In the genomic region with DNA sequence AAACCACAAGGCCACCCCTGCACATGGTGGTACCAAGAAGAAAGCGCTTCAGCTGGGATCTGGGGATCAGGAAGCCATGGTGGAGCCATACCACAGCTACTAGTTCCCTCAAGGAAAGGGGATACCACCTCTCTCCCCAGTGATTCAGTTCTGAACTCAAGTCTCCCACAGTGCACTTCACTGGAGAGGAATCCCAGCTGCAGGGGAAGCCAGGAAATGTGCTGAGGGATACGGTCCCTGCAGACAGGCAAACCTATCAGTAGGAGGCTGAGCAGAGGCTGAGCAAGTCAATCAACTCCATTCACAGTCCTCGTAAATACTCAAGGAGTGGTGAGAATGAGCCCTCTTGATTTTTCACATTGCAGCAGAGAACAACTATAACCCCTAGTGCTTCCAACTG, we compare ENCODE assay signal across 16 cellular contexts. TPM values are rescaled to one million over a fixed set of nuclear protein-coding genes. Genes with fewer than 3 reads are reported as not detected.
DNase-seq lines count a peak whose midpoint lies in the region; TF ChIP-seq lines count a peak whose summit lies in the region.
"Had no signal": no experiment of that assay in that cellular context is flagged by ENCODE, and none has a peak within 500 bp of the region (broad histone marks: within the 10 kb centered on the region; RNA-seq: fewer than 3 reads in every experiment).

No MANE protein-coding gene starts in this region.

- no CpG with 5 or more reads among the region's 3 CpGs for WGBS in mesendoderm (ENCODE audit: extremely low coverage, insufficient coverage, low lambda C conversion rate)
- no CpG with 5 or more reads among the region's 3 CpGs for WGBS in trophoblast cell (ENCODE audit: extremely low coverage, insufficient coverage, insufficient read length)

- H3K4me2 ChIP-seq in mesendoderm (ENCODE audit: low read length) (no peak overlapping the region), trophoblast cell (ENCODE audit: low read length) (no peak overlapping the region)
- H3K4me2 ChIP-seq: GM23338 had no signal

- H4K8ac ChIP-seq in mesendoderm (ENCODE audit: low read depth, low read length), result no peak overlapping the region
- H4K8ac ChIP-seq in trophoblast cell (ENCODE audit: low read depth, low read length), result no peak overlapping the region

- no peak overlapping the region for H3K23ac ChIP-seq in mesendoderm (ENCODE audit: low read length)
- no peak overlapping the region for H3K23ac ChIP-seq in trophoblast cell (ENCODE audit: low read length)

- DNase-seq in choroid plexus epithelial cell (ENCODE audit: low read depth), result peak; percentile 28
- DNase-seq in dedifferentiated amniotic fluid mesenchymal stem cell (ENCODE audit: extremely low spot score), result peak; percentile 6
- peak; percentile 25 for DNase-seq in mesendoderm
- DNase-seq in NCI-H345 (lab: John Stamatoyannopoulos, UW), result no peak
- DNase-seq in trophoblast cell, result no peak
- no peak for DNase-seq in central memory CD4-positive, alpha-beta T cell
- DNase-seq: C1 segment of cervical spinal cord; Calu3; CD4-positive, alpha-beta memory T cell; COR-L47; DMS53; DMS79 treated with DMSO at 0.1 percent for 48 hours; GF-D8; H9 had no signal

- no peak overlapping the region for H3K14ac ChIP-seq in trophoblast cell (ENCODE audit: low read length)

- H2AK5ac ChIP-seq in mesendoderm (ENCODE audit: low read length) (no peak overlapping the region), trophoblast cell (ENCODE audit: low read length) (no peak overlapping the region)

- H3K18ac ChIP-seq in mesendoderm (ENCODE audit: low read length) (no peak overlapping the region), trophoblast cell (ENCODE audit: low read length) (no peak overlapping the region)

- TF ChIP-seq CTCF in choroid plexus epithelial cell (conservative IDR thresholded peaks at IDR 0.05; ENCODE audit: low read depth, low read length), result peak; percentile 7

- H3K4ac ChIP-seq in mesendoderm (ENCODE audit: low read depth, low read length) (no peak overlapping the region), trophoblast cell (ENCODE audit: low read depth, low read length) (no peak overlapping the region)

- no peaks in the 10 kb centered on the region for H3K27me3 ChIP-seq in mesendoderm (ENCODE audit: insufficient read depth, low read length, poor library complexity)
- no peaks in the 10 kb centered on the region for H3K27me3 ChIP-seq in trophoblast cell (ENCODE audit: insufficient read depth, low read length)

- no peaks in the 10 kb centered on the region for H3K9me3 ChIP-seq in trophoblast cell (ENCODE audit: insufficient read depth, low read depth, low read length)

- no peaks in the 10 kb centered on the region for H3K79me2 ChIP-seq in mesendoderm (ENCODE audit: control insufficient read depth, insufficient read depth, low read length)
- H3K79me2 ChIP-seq in trophoblast cell (ENCODE audit: control insufficient read depth, insufficient read depth, low read length, poor library complexity), result no peaks in the 10 kb centered on the region

- H4K91ac ChIP-seq in trophoblast cell (ENCODE audit: low read depth, low read length), result no peak overlapping the region

- no peak overlapping the region for H2BK12ac ChIP-seq in trophoblast cell (ENCODE audit: low read length)

- H2BK5ac ChIP-seq in mesendoderm (ENCODE audit: low read length) (no peak overlapping the region), trophoblast cell (ENCODE audit: low read depth, low read length, poor library complexity) (no peak overlapping the region)

- H3K79me1 ChIP-seq in mesendoderm (ENCODE audit: low read length), result no peaks in the 10 kb centered on the region
- H3K79me1 ChIP-seq in trophoblast cell (ENCODE audit: low read length), result no peaks in the 10 kb centered on the region

- no peak overlapping the region for H3K56ac ChIP-seq in mesendoderm (ENCODE audit: low read length)

- H3K4me3 ChIP-seq in choroid plexus epithelial cell (ENCODE audit: low read depth, low read length) (no peak overlapping the region), mesendoderm (ENCODE audit: low read length) (no peak overlapping the region), trophoblast cell (ENCODE audit: low read depth, low read length) (no peak overlapping the region)
- H3K4me3 ChIP-seq: GM23338 had no signal

- no peak overlapping the region for H2BK120ac ChIP-seq in mesendoderm (ENCODE audit: low read depth, low read length)
- no peak overlapping the region for H2BK120ac ChIP-seq in trophoblast cell (ENCODE audit: insufficient read depth, low read length, poor library complexity)

- no peak overlapping the region for H4K12ac ChIP-seq in trophoblast cell (ENCODE audit: low read depth, low read length)

- H3K27ac ChIP-seq in mesendoderm (ENCODE audit: low read depth, low read length) (no peak overlapping the region), trophoblast cell (ENCODE audit: low read depth, low read length) (no peak overlapping the region)

- H4K5ac ChIP-seq in mesendoderm (ENCODE audit: low read length), result no peak overlapping the region

- H2BK15ac ChIP-seq in mesendoderm (replicated peaks; ENCODE audit: low read depth), result no peak overlapping the region

- no peak overlapping the region for H3K9ac ChIP-seq in mesendoderm (ENCODE audit: low read length)
- no peak overlapping the region for H3K9ac ChIP-seq in trophoblast cell (ENCODE audit: low read length)

- H2AFZ ChIP-seq in trophoblast cell (ENCODE audit: insufficient read depth, low read length, poor library complexity), result no peak overlapping the region
- H2AFZ ChIP-seq: GM23338 had no signal

- no peaks in the 10 kb centered on the region for H3K4me1 ChIP-seq in mesendoderm (ENCODE audit: control insufficient read depth, low read depth, low read length)
- H3K4me1 ChIP-seq in trophoblast cell (ENCODE audit: control insufficient read depth in 1 of 2, insufficient read depth in 2 of 2, low read length in 2 of 2), result no peaks in the 10 kb centered on the region

- no peaks in the 10 kb centered on the region for H3K36me3 ChIP-seq in mesendoderm (ENCODE audit: control insufficient read depth, insufficient read depth, low read length)
- H3K36me3 ChIP-seq in trophoblast cell (ENCODE audit: control insufficient read depth in 1 of 2, insufficient read depth in 2 of 2, low read length in 2 of 2), result peaks cover 9 to 13% of the 10 kb centered on the region in 2 experiments

RNA-seq across cellular contexts. Expression of a gene that starts 11.0 kb away (rescaled TPM):
- 9.0 TPM for polyA plus RNA-seq in mesendoderm (2013, experiment 1 of 2)
- polyA plus RNA-seq in mesendoderm (2013, experiment 2 of 2), result 9.7 TPM
- polyA plus RNA-seq in trophoblast cell (2013), result 8.5 and 9.4 TPM in 2 replicates

RNA-seq across cellular contexts. Expression of a gene that starts 48.0 kb away (rescaled TPM):
- polyA plus RNA-seq in mesendoderm (2013, experiment 1 of 2), result not detected
- not detected for polyA plus RNA-seq in mesendoderm (2013, experiment 2 of 2)
- not detected in 2 replicates for polyA plus RNA-seq in trophoblast cell (2013)
- polyA plus RNA-seq: BJ; CD4-positive, alpha-beta memory T cell; GM23338 had no signal

Comparison
In these comparisons a context has a peak if more than half of its experiments do, and no peak if none do; other contexts are left out.
1. DNase-seq: peak in choroid plexus epithelial cell (single experiment), dedifferentiated amniotic fluid mesenchymal stem cell (single experiment) and mesendoderm (single experiment); none in NCI-H345 (single experiment), trophoblast cell (0 of 2) and central memory CD4-positive, alpha-beta T cell (single experiment).